Comparison of ENCODE assay signal across 1 cellular context in the genomic region with DNA sequence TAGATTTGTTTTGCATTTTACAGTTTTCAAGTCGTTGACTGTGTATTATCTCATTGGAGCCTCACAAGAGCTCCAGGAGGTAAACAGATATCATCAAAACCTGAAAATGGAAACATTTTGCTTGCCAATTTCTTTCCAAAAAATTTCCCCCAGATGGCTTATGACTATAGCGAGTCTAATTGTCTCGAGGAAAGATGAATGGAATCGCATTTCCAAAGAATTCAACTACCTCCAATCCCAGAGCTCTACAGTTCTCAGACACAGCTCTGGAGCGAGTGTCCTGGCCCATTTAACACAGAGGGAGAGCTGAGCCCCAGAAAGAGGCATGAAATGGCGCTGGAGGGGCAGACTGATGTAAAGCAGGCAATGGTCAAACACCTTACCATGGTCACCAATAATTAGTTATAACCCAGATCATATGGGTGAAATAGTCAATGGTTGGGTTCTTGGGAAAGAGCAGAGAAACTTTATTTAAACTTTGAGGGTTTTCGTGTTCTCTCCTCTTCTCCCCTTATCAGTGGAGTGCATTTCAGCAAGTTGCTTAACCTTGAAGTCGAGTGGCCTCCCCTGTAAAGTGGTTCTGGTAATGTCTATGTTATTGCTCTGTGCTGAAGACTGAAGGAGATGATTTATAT.
TF ChIP-seq lines count a peak whose summit lies in the region.

No MANE protein-coding gene starts in this region.

TF ChIP-seq in H1, 55 proteins besides CTCF, POLR2A, EP300 and RAD21 (continued from another document):
- TF ChIP-seq SP2 (IDR thresholded peaks at IDR 0.05; ENCODE audit: low read length) (no peak), HDAC2 (IDR thresholded peaks at IDR 0.05; ENCODE audit: borderline replicate concordance in 1 of 2, low read depth in 2 of 2, low read length in 2 of 2) (no peak), SIN3A (conservative IDR thresholded peaks at IDR 0.05 in 1 of 2, IDR thresholded peaks at IDR 0.05 in 1 of 2; ENCODE audit: low read depth in 1 of 2, low read length in 2 of 2) (no peak), CBX8 (IDR thresholded peaks at IDR 0.05; ENCODE audit: borderline replicate concordance, low read depth, low read length) (no peak), SIX5 (IDR thresholded peaks at IDR 0.05; ENCODE audit: low read depth, low read length) (no peak)
